ENCODE assay signal across 19 cellular contexts in genomic region chr12:113292091-113292490, GRCh38. TPM values are rescaled to one million over a fixed set of nuclear protein-coding genes. Genes with fewer than 3 reads are reported as not detected.
DNase-seq lines count a peak whose midpoint lies in the region; ATAC-seq, FAIRE-seq and TF ChIP-seq lines count a peak whose summit lies in the region.
"Had no signal": no experiment of that assay in that cellular context is flagged by ENCODE, and none has a peak within 500 bp of the region (broad histone marks: within the 10 kb centered on the region; RNA-seq: fewer than 3 reads in every experiment).

No MANE protein-coding gene starts in this region.

- H3K9ac ChIP-seq in GM12878 (ENCODE audit: control insufficient read depth, insufficient read depth, low read length): no peak overlapping the region
- H3K9ac ChIP-seq in mesenchymal stem cell (ENCODE audit: low read length): peak overlapping the region; percentile 57

- H3K9me3 ChIP-seq in GM12878 (replicated peaks; ENCODE audit: control insufficient read depth, insufficient read depth, low read length) (no peaks in the 10 kb centered on the region), mesenchymal stem cell (ENCODE audit: control insufficient read depth, low read length) (no peaks in the 10 kb centered on the region)
- H3K9me3 ChIP-seq: gastroesophageal sphincter, stomach, vagina had no signal

- no peak for TF ChIP-seq RAD21 in GM12878 (IDR thresholded peaks at IDR 0.05; ENCODE audit: insufficient read depth, low read depth, low read length)

- no peak for FAIRE-seq in GM12878 (lab: Jason Lieb, UNC)
- FAIRE-seq: H54 had no signal

- H4K8ac ChIP-seq in mesenchymal stem cell (ENCODE audit: low read length): no peak overlapping the region

- TF ChIP-seq POLR2A in GM12878 (IDR thresholded peaks at IDR 0.05; ENCODE audit: low read depth, low read length): no peak

- no peak overlapping the region for H3K23ac ChIP-seq in mesenchymal stem cell (ENCODE audit: low read length in 2 of 2)

- no peak for TF ChIP-seq EP300 in GM12878 (IDR thresholded peaks at IDR 0.05; ENCODE audit: borderline replicate concordance in 1 of 2, control insufficient read depth in 1 of 2, low read depth in 2 of 2, low read length in 2 of 2)

- H3K79me1 ChIP-seq in mesenchymal stem cell (replicated peaks; ENCODE audit: low read length, poor library complexity, severe bottlenecking): peaks cover 1% of the 10 kb centered on the region

- H3K18ac ChIP-seq in mesenchymal stem cell (ENCODE audit: low read depth in 1 of 2, low read length in 2 of 2): no peak overlapping the region

- H3K4ac ChIP-seq in mesenchymal stem cell (ENCODE audit: low read depth in 1 of 2, low read length in 2 of 2): no peak overlapping the region

- no peak overlapping the region for H2BK5ac ChIP-seq in mesenchymal stem cell (ENCODE audit: low read depth, low read length, poor library complexity, severe bottlenecking)

- H3K27me3 Mint-ChIP-seq in activated T-helper 1 cell treated with anti-CD3 and anti-CD28 coated beads, Interleukin-12 subunit alpha, Interleukin-12 subunit beta, Interleukin-2, Interleukin-4 antibody, amounts not matched to agents 30 ng/mL and 10 ng/mL and 1 ng/mL, durations not matched to agents 14 hours and 24 hours and 36 hours (ENCODE audit: insufficient read depth): peaks cover 2% of the 10 kb centered on the region
- H3K27me3 Mint-ChIP-seq: natural killer cell treated with Interleukin-12 subunit alpha and Interleukin-12 subunit beta and Interleukin-15 and Interleukin-18, amount 100 ng/mL, for 72 hours had no signal

- H3K36me3 ChIP-seq in GM12878 (ENCODE audit: control insufficient read depth in 2 of 2, insufficient read depth in 2 of 2, low read length in 1 of 2): peaks cover 6 to 16% of the 10 kb centered on the region in 2 experiments
- peaks cover 73 to 89% of the 10 kb centered on the region in 2 experiments for H3K36me3 ChIP-seq in mesenchymal stem cell (ENCODE audit: control insufficient read depth in 1 of 2, insufficient read depth in 2 of 2, low read depth in 1 of 2, low read length in 2 of 2)

- no peak overlapping the region for H3K4me3 Mint-ChIP-seq in activated T-helper 1 cell treated with anti-CD3 and anti-CD28 coated beads, Interleukin-12 subunit alpha, Interleukin-12 subunit beta, Interleukin-2, Interleukin-4 antibody, amounts not matched to agents 30 ng/mL and 10 ng/mL and 1 ng/mL, durations not matched to agents 14 hours and 24 hours and 36 hours
- H3K4me3 Mint-ChIP-seq: natural killer cell treated with Interleukin-12 subunit alpha and Interleukin-12 subunit beta and Interleukin-15 and Interleukin-18, amount 100 ng/mL, for 72 hours had no signal

- WGBS in GM12878 (ENCODE audit: insufficient coverage, insufficient replicate concordance, low lambda C conversion rate, missing lambda C conversion rate): 78% methylated on average over 6 of the region's 6 CpGs
- 51% methylated on average over 5 of the region's 6 CpGs for WGBS in mesenchymal stem cell

- BruUV-seq in GM12878 (replicated peaks; lab: Mats Ljungman, UMichigan): TSS peak; percentile 37

- H2BK12ac ChIP-seq in mesenchymal stem cell (ENCODE audit: low read length in 2 of 2): no peak overlapping the region

- no peak overlapping the region for H3K27ac Mint-ChIP-seq in activated T-helper 1 cell treated with anti-CD3 and anti-CD28 coated beads, Interleukin-12 subunit alpha, Interleukin-12 subunit beta, Interleukin-2, Interleukin-4 antibody, amounts not matched to agents 30 ng/mL and 10 ng/mL and 1 ng/mL, durations not matched to agents 14 hours and 24 hours and 36 hours
- H3K27ac Mint-ChIP-seq: natural killer cell treated with Interleukin-12 subunit alpha and Interleukin-12 subunit beta and Interleukin-15 and Interleukin-18, amount 100 ng/mL, for 72 hours had no signal

- DNase-seq in AG08395 (ENCODE audit: low spot score): peak; percentile 64
- peak; percentile 68 for DNase-seq in EH (ENCODE audit: low read depth)
- no peak for DNase-seq in GM12878 (ENCODE audit: low read depth, low spot score)
- DNase-seq in mesenchymal stem cell: peak; percentile 54
- DNase-seq in hypothalamus (lab: John Stamatoyannopoulos, UW): no peak
- no peak for DNase-seq in iPS-NIHi11 (ENCODE audit: low spot score)
- no peak for DNase-seq in activated T-helper 1 cell treated with anti-CD3 and anti-CD28 coated beads, Interleukin-12 subunit alpha, Interleukin-12 subunit beta, Interleukin-2, Interleukin-4 antibody, amounts not matched to agents 30 ng/mL and 10 ng/mL and 1 ng/mL, durations not matched to agents 14 hours and 24 hours and 36 hours (ENCODE audit: low spot score)
- no peak for DNase-seq in coronary artery (ENCODE audit: low spot score)
- DNase-seq: activated CD4-positive, alpha-beta T cell treated with anti-CD3 and anti-CD28 coated beads, Interleukin-2, amount 50 U/mL, for 4 hours; mammary epithelial cell; NCI-H2029 treated with DMSO at 0.1 percent for 48 hours; NCI-H510A treated with DMSO at 0.1 percent for 48 hours; stimulated activated CD4-positive, alpha-beta T cell treated with anti-CD3 and anti-CD28 coated beads, Interleukin-15, amount 100 ng/mL, for 24 hours; stomach had no signal

- H2AK5ac ChIP-seq in mesenchymal stem cell (ENCODE audit: low read length, severe bottlenecking): no peak overlapping the region

- H3K36me3 Mint-ChIP-seq in activated T-helper 1 cell treated with anti-CD3 and anti-CD28 coated beads, Interleukin-12 subunit alpha, Interleukin-12 subunit beta, Interleukin-2, Interleukin-4 antibody, amounts not matched to agents 30 ng/mL and 10 ng/mL and 1 ng/mL, durations not matched to agents 14 hours and 24 hours and 36 hours (ENCODE audit: low read depth): peaks cover 26% of the 10 kb centered on the region
- H3K36me3 Mint-ChIP-seq: natural killer cell treated with Interleukin-12 subunit alpha and Interleukin-12 subunit beta and Interleukin-15 and Interleukin-18, amount 100 ng/mL, for 72 hours had no signal

- H3K79me2 ChIP-seq in GM12878 (ENCODE audit: control insufficient read depth, insufficient read depth, low read length): no peaks in the 10 kb centered on the region

- H3K27me3 ChIP-seq in GM12878 (replicated peaks in 1 of 2; ENCODE audit: control insufficient read depth in 2 of 2, insufficient read depth in 2 of 2, low read length in 1 of 2): no peaks in the 10 kb centered on the region
- H3K27me3 ChIP-seq in mesenchymal stem cell (ENCODE audit: control insufficient read depth in 1 of 2, insufficient read depth in 1 of 2, low read length in 2 of 2): no peaks in the 10 kb centered on the region
- H3K27me3 ChIP-seq: gastroesophageal sphincter, stomach, vagina had no signal

- H3K9me3 Mint-ChIP-seq in activated T-helper 1 cell treated with anti-CD3 and anti-CD28 coated beads, Interleukin-12 subunit alpha, Interleukin-12 subunit beta, Interleukin-2, Interleukin-4 antibody, amounts not matched to agents 30 ng/mL and 10 ng/mL and 1 ng/mL, durations not matched to agents 14 hours and 24 hours and 36 hours: no peaks in the 10 kb centered on the region
- H3K9me3 Mint-ChIP-seq: natural killer cell treated with Interleukin-12 subunit alpha and Interleukin-12 subunit beta and Interleukin-15 and Interleukin-18, amount 100 ng/mL, for 72 hours had no signal

- H3K4me2 ChIP-seq in GM12878 (ENCODE audit: control insufficient read depth, insufficient read depth) (no peak overlapping the region), mesenchymal stem cell (ENCODE audit: low read length, poor library complexity, severe bottlenecking) (no peak overlapping the region)

- CTCF ChIA-PET in GM12878 (lab: Yijun Ruan, JAX): no interaction called here

- RAD21 ChIA-PET in GM12878 (lab: Charles Lee; ENCODE audit: unreplicated experiment): no interaction called here

- H3K4me3 ChIP-seq in GM12878 (no peak overlapping the region), mesenchymal stem cell (ENCODE audit: insufficient read depth in 1 of 2, low read depth in 1 of 2, low read length in 2 of 2) (no peak overlapping the region), coronary artery (no peak overlapping the region)
- H3K4me3 ChIP-seq: gastroesophageal sphincter, stomach, vagina had no signal

- H3K4me1 ChIP-seq in GM12878 (ENCODE audit: control insufficient read depth, insufficient read depth, low read length) (no peaks in the 10 kb centered on the region), mesenchymal stem cell (ENCODE audit: control insufficient read depth, insufficient read depth, low read depth, low read length) (peaks cover 3% of the 10 kb centered on the region)
- H3K4me1 ChIP-seq: gastroesophageal sphincter, stomach, vagina had no signal

- H2AFZ ChIP-seq in GM12878 (ENCODE audit: control insufficient read depth, low read depth, low read length) (no peak overlapping the region), mesenchymal stem cell (ENCODE audit: low read depth, low read length) (no peak overlapping the region)

- no peak overlapping the region for H2BK15ac ChIP-seq in mesenchymal stem cell (ENCODE audit: low read depth, poor library complexity, severe bottlenecking)

- no peak for ATAC-seq in GM12878
- ATAC-seq: gastroesophageal sphincter; natural killer cell treated with Interleukin-12 subunit alpha and Interleukin-12 subunit beta and Interleukin-15 and Interleukin-18, amount 100 ng/mL, for 72 hours had no signal

- H3K14ac ChIP-seq in mesenchymal stem cell (ENCODE audit: low read length in 2 of 2): no peak overlapping the region

- no peaks in the 10 kb centered on the region for H4K20me1 ChIP-seq in GM12878 (ENCODE audit: control insufficient read depth, insufficient read depth)

- H3K27ac ChIP-seq in GM12878 (ENCODE audit: control insufficient read depth, insufficient read depth): no peak overlapping the region
- no peak overlapping the region for H3K27ac ChIP-seq in mesenchymal stem cell (ENCODE audit: low read length, poor library complexity, severe bottlenecking)
- no peak overlapping the region for H3K27ac ChIP-seq in coronary artery
- H3K27ac ChIP-seq: C4-2B, gastroesophageal sphincter, stomach, vagina had no signal

- intact Hi-C loops in GM12878 (cut with micrococcal nuclease; ENCODE audit: unreplicated experiment): no loop called here
- intact Hi-C loops in activated T-helper 1 cell treated with anti-CD3 and anti-CD28 coated beads, Interleukin-12 subunit alpha, Interleukin-12 subunit beta, Interleukin-2, Interleukin-4 antibody, amounts not matched to agents 30 ng/mL and 10 ng/mL and 1 ng/mL, durations not matched to agents 14 hours and 24 hours and 36 hours (cut with micrococcal nuclease): no loop called here

- H2BK120ac ChIP-seq in mesenchymal stem cell (ENCODE audit: low read depth, low read length): no peak overlapping the region

- no peak overlapping the region for H4K91ac ChIP-seq in mesenchymal stem cell (ENCODE audit: low read length)

- in situ Hi-C loops in GM12878 (cut with MboI): no loop called here

- no peaks in the 10 kb centered on the region for H3K4me1 Mint-ChIP-seq in activated T-helper 1 cell treated with anti-CD3 and anti-CD28 coated beads, Interleukin-12 subunit alpha, Interleukin-12 subunit beta, Interleukin-2, Interleukin-4 antibody, amounts not matched to agents 30 ng/mL and 10 ng/mL and 1 ng/mL, durations not matched to agents 14 hours and 24 hours and 36 hours (ENCODE audit: low read depth)

- POLR2A ChIA-PET in GM12878 (lab: Charles Lee): no interaction called here

- no peak for TF ChIP-seq CTCF in GM12878 (IDR thresholded peaks at IDR 0.05 in 2 of 3, conservative IDR thresholded peaks at IDR 0.05 in 1 of 3; ENCODE audit: control insufficient read depth in 2 of 3, extremely low read depth in 1 of 3, insufficient read depth in 1 of 3, low read depth in 3 of 3, low read length in 3 of 3)
- TF ChIP-seq CTCF in coronary artery (IDR thresholded peaks at IDR 0.05): no peak

- SMC1A ChIA-PET in GM12878 (lab: Charles Lee; ENCODE audit: uncharacterized antibody, unreplicated experiment): no interaction called here

RNA-seq across cellular contexts. Expression of gene SLC8B1, which starts 42.8 kb away (rescaled TPM):
- 39.5 and 55.8 TPM in 2 replicates for total RNA-seq in GM12878 (2013; cell fraction: nucleolus; rRNA removed)
- total RNA-seq in GM12878 (2014; rRNA removed) (4.7 and 7.0 TPM in 2 replicates), GM12878 (2014; rRNA removed; fragmentation: Illumina TruSeq; extraction: Trizol) (4.0 and 4.3 TPM in 2 replicates), GM12878 (2021) (6.9 and 9.5 TPM in 2 replicates)
- polyA plus RNA-seq in GM12878 (2011; ENCODE audit: low read depth): 2.5 TPM
- polyA plus RNA-seq in GM12878 (2011; rRNA removed) (6.5 and 12.3 TPM in 2 replicates), GM12878 (2014; fragmentation: Illumina TruSeq; extraction: Trizol) (4.3 and 4.9 TPM in 2 replicates), GM12878 (2014; fragmentation: Nextera tagmentation; extraction: Ambion mirVana) (under 1 TPM; 0.18 to 0.20 TPM), GM12878 (2014; rRNA removed) (7.8 and 8.4 TPM in 2 replicates), GM12878 (2016; fragmentation: Nextera tagmentation; extraction: Ambion mirVana) (1 to 10 TPM; 6.5 to 8.7 TPM)
- polyA plus RNA-seq in GM12878 (2011; cell fraction: cytosol; rRNA removed): 18.4 and 21.2 TPM in 2 replicates
- polyA plus RNA-seq in GM12878 (2011; cell fraction: nucleus; rRNA removed): 30.6 and 34.0 TPM in 2 replicates
- 5.1 and 6.7 TPM in 2 replicates for polyA plus RNA-seq in GM12878 (2012)
- polyA minus RNA-seq in GM12878 (2011; rRNA and poly(A)+ RNA removed): 15.9 and 28.0 TPM in 2 replicates
- 4.3 and 6.4 TPM in 2 replicates for polyA minus RNA-seq in GM12878 (2011; cell fraction: cytosol; rRNA and poly(A)+ RNA removed)
- polyA minus RNA-seq in GM12878 (2011; cell fraction: nucleus; rRNA and poly(A)+ RNA removed): 11.2 and 20.4 TPM in 2 replicates
- polyA plus RNA-seq in mesenchymal stem cell (2013, experiment 1 of 2): 9.5 TPM
- 9.8 TPM for polyA plus RNA-seq in mesenchymal stem cell (2013, experiment 2 of 2)
- 21.2 TPM in 2 replicates for total RNA-seq in activated T-helper 1 cell treated with anti-CD3 and anti-CD28 coated beads, Interleukin-12 subunit alpha, Interleukin-12 subunit beta, Interleukin-2, Interleukin-4 antibody, amounts not matched to agents 30 ng/mL and 10 ng/mL and 1 ng/mL, durations not matched to agents 14 hours and 24 hours and 36 hours

Comparison
In these comparisons a context has a peak if more than half of its experiments do, and no peak if none do; other contexts are left out.
1. DNase-seq: peak in AG08395 (single experiment), EH (single experiment) and mesenchymal stem cell (single experiment); none in GM12878 (single experiment), hypothalamus (0 of 51), iPS-NIHi11 (single experiment), activated T-helper 1 cell treated with anti-CD3 and anti-CD28 coated beads, Interleukin-12 subunit alpha, Interleukin-12 subunit beta, Interleukin-2, Interleukin-4 antibody, amounts not matched to agents 30 ng/mL and 10 ng/mL and 1 ng/mL, durations not matched to agents 14 hours and 24 hours and 36 hours (single experiment) and coronary artery (single experiment).